ENCODE assay signal across 8 cellular contexts in genomic region chr12:27703720-27704452, GRCh38. TPM values are rescaled to one million over a fixed set of nuclear protein-coding genes. Genes with fewer than 3 reads are reported as not detected.
A peak's percentile ranks its signal among the peaks of the same experiment; 100 is the strongest.
DNase-seq lines count a peak whose midpoint lies in the region; ATAC-seq and TF ChIP-seq lines count a peak whose summit lies in the region.

No MANE protein-coding gene starts in this region.

- H3K9me3 ChIP-seq in Caco-2 = no peaks in the 10 kb centered on the region
- H3K9me3 ChIP-seq in OCI-LY7 (ENCODE audit: low read length) = no peaks in the 10 kb centered on the region
- H3K9me3 ChIP-seq in tibial artery = no peaks in the 10 kb centered on the region

- peak; percentile 93 to 95 for TF ChIP-seq CTCF in Caco-2 (IDR thresholded peaks at IDR 0.05; ENCODE audit: insufficient read depth in 1 of 2, low read depth in 1 of 2, low read length in 1 of 2, severe bottlenecking in 1 of 2, unreplicated experiment in 1 of 2)
- TF ChIP-seq CTCF in OCI-LY7 (conservative IDR thresholded peaks at IDR 0.05; ENCODE audit: low read length) = peak; percentile 98
- TF ChIP-seq CTCF in fibroblast of pulmonary artery (IDR thresholded peaks at IDR 0.05; ENCODE audit: low read length, missing control alignments) = peak; percentile 93
- TF ChIP-seq CTCF in tibial artery (IDR thresholded peaks at IDR 0.05) = peak; percentile 72 to 74

- H3K79me2 ChIP-seq in OCI-LY7 (ENCODE audit: insufficient read depth, low read depth, low read length) = no peaks in the 10 kb centered on the region

- H3K4me3 Mint-ChIP-seq in Caco-2 (ENCODE audit: unreplicated experiment) = no peak overlapping the region

- no peaks in the 10 kb centered on the region for H3K27me3 ChIP-seq in Caco-2 (replicated peaks; ENCODE audit: control insufficient read depth, insufficient read depth, low read length)
- H3K27me3 ChIP-seq in tibial artery = no peaks in the 10 kb centered on the region

- H3K36me3 Mint-ChIP-seq in Caco-2 (ENCODE audit: insufficient read depth, unreplicated experiment) = peaks cover 8% of the 10 kb centered on the region

- H3K27ac Mint-ChIP-seq in Caco-2 (ENCODE audit: unreplicated experiment) = peak overlapping the region; percentile 72

- H3K4me1 ChIP-seq in Caco-2 = no peaks in the 10 kb centered on the region
- H3K4me1 ChIP-seq in OCI-LY7 (ENCODE audit: insufficient read depth, low read length, poor library complexity, severe bottlenecking) = no peaks in the 10 kb centered on the region
- no peaks in the 10 kb centered on the region for H3K4me1 ChIP-seq in tibial artery

- CTCF ChIA-PET in Caco-2 (lab: Charles Lee) (interaction anchor here (1.1 kb wide), 1 partner anchor 279 kb away, joined by 3 read pairs; no protein-coding TSS in a partner anchor), OCI-LY7 (lab: Charles Lee; ENCODE audit: unreplicated experiment) (no interaction called here)

- ATAC-seq in GM19452 (IDR thresholded peaks at IDR 0.05; ENCODE audit: unreplicated experiment) (peak; percentile 88), HG03575 (IDR thresholded peaks at IDR 0.05; ENCODE audit: extremely low read depth, insufficient number of reproducible peaks, low FRiP score, unreplicated experiment) (peak; percentile 67)

- H2AFZ ChIP-seq in OCI-LY7 (ENCODE audit: low read length) = peak overlapping the region; percentile 14; the same call in 1 of the 2 replicates

- H3K27ac ChIP-seq in OCI-LY7 (ENCODE audit: low read depth, low read length, poor library complexity, severe bottlenecking) (no peak overlapping the region), tibial artery (no peak overlapping the region)

- H3K4me3 ChIP-seq in Caco-2 (ENCODE audit: low read depth, low read length) (no peak overlapping the region), OCI-LY7 (ENCODE audit: low read depth, low read length, poor library complexity, severe bottlenecking) (no peak overlapping the region), fibroblast of pulmonary artery (replicated peaks; ENCODE audit: low read depth, low read length) (no peak overlapping the region), tibial artery (no peak overlapping the region)

- H3K9me2 ChIP-seq in OCI-LY7 (ENCODE audit: insufficient read depth, low read length) = no peaks in the 10 kb centered on the region

- BruUV-seq in Caco-2 (replicated peaks; lab: Mats Ljungman, UMichigan) (no TSS peak), OCI-LY7 (replicated peaks; lab: Mats Ljungman, UMichigan) (no TSS peak)

- no peaks in the 10 kb centered on the region for H4K20me1 ChIP-seq in OCI-LY7 (ENCODE audit: insufficient read depth, low read length)

- H3K27me3 Mint-ChIP-seq in Caco-2 (ENCODE audit: insufficient read depth, unreplicated experiment) = no peaks in the 10 kb centered on the region

- H3K4me2 ChIP-seq in OCI-LY7 (ENCODE audit: low read length) = no peak overlapping the region

- no peaks in the 10 kb centered on the region for H3K9me3 Mint-ChIP-seq in Caco-2 (ENCODE audit: unreplicated experiment)

- H3K36me3 ChIP-seq in Caco-2 (ENCODE audit: control insufficient read depth, insufficient read depth, low read length) (no peaks in the 10 kb centered on the region), OCI-LY7 (ENCODE audit: insufficient read depth, low read length) (no peaks in the 10 kb centered on the region), tibial artery (no peaks in the 10 kb centered on the region)

- H3K4me1 Mint-ChIP-seq in Caco-2 (ENCODE audit: low read depth, unreplicated experiment) = no peaks in the 10 kb centered on the region

- intact Hi-C loops in Caco-2 (cut with micrococcal nuclease; ENCODE audit: unreplicated experiment) = loop anchor here (1.0 to 5.0 kb wide), 4 partner anchors 52 to 280 kb away; partner anchors contain the start of gene PPFIBP1
- intact Hi-C loops in OCI-LY7 (cut with micrococcal nuclease; ENCODE audit: unreplicated experiment) = loop anchor here (1.0 to 5.0 kb wide), 4 partner anchors 52 to 682 kb away; partner anchors contain the start of genes MED21 and PPFIBP1
- intact Hi-C loops in tibial artery (cut with DNase I; ENCODE audit: low total_unique reads) = no loop called here

- DNase-seq in Caco-2 (peak; percentile 86 to 92), OCI-LY7 (ENCODE audit: low spot score) (peak; percentile 77), fibroblast of pulmonary artery (ENCODE audit: low read depth) (peak; percentile 95), non-pigmented ciliary epithelial cell (ENCODE audit: low read depth) (peak; percentile 63), tibial artery (peak in 1 of 2 donors; percentile 71)
- DNase-seq in activated T-cell treated with anti-CD3 and anti-CD28 coated beads, Interleukin-2, amount 50 U/mL, for 1 hour = peak; percentile 37

- POLR2A ChIA-PET in Caco-2 (lab: Charles Lee) = no interaction called here
- POLR2A ChIA-PET in OCI-LY7 (lab: Charles Lee) = interaction anchor here (0.7 to 1.1 kb wide), 2 partner anchors 270 to 507 kb away, joined by 3 to 5 read pairs; no protein-coding TSS in a partner anchor

RNA-seq across cellular contexts. Expression of gene MRPS35, which starts 6.7 kb away (rescaled TPM):
- 135 TPM in 2 replicates for total RNA-seq in Caco-2 (2022)
- total RNA-seq in OCI-LY7 (2014; rRNA removed; shearing (Covaris generic)) = 32.6 and 33.9 TPM in 2 replicates
- 44.2 and 45.5 TPM in 2 replicates for total RNA-seq in OCI-LY7 (2022)

RNA-seq across cellular contexts. Expression of gene REP15, which starts 7.6 kb away (rescaled TPM):
- total RNA-seq in Caco-2 (2022) (1.8 and 2.3 TPM in 2 replicates), OCI-LY7 (2022) (not detected in 2 replicates)
- total RNA-seq in OCI-LY7 (2014; rRNA removed; shearing (Covaris generic)) = 0.62 TPM in 1 of 2 replicates, not detected in the other
